In the genomic region with DNA sequence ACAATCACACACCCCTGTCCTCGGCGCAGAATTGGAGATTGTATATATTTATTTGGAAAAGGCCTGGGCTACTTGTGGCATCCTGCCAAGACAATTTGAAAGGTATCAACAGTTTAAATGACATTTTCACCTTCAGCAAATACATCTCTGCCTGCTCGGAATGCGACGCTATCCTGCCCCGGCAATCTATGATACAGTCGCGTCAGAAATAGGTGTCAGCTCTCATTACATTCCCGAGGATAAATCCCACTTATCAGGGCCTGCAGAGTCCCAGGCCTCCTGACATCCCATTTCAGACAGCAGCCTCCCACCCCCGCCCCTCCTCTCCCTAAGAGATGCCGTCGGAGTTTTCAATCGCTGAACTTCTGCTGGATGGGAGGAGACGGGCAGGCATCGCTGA, we compare ENCODE assay signal across 20 cellular contexts.
"Had no signal": no experiment of that assay in that cellular context is flagged by ENCODE, and none has a peak within 500 bp of the region (broad histone marks: within the 10 kb centered on the region; RNA-seq: fewer than 3 reads in every experiment).

No MANE protein-coding gene starts in this region.

- H3K36me3 ChIP-seq: gastrocnemius medialis, ovary, thyroid gland, vagina had no signal

- DNase-seq: dorsolateral prefrontal cortex; effector CD4-positive, alpha-beta T cell; foreskin fibroblast; gastrocnemius medialis; head of caudate nucleus; kidney; natural killer cell; ovary; retina; small intestine; stimulated activated CD4-positive, alpha-beta T cell treated with anti-CD3 and anti-CD28 coated beads, Interleukin-12 subunit alpha, Interleukin-12 subunit beta, amount 100 ng/mL, for 4 hours; stimulated activated CD4-positive, alpha-beta T cell treated with anti-CD3 and anti-CD28 coated beads, Interleukin-1b, Interleukin-23, amount 100 ng/mL, for 48 hours; stimulated activated CD4-positive, alpha-beta T cell treated with anti-CD3 and anti-CD28 coated beads, Interleukin-4, amount 100 ng/mL, for 1 hour; stimulated activated CD8-positive, alpha-beta memory T cell treated with anti-CD3 and anti-CD28 coated beads, Interleukin-4, amount 100 ng/mL, for 48 hours; stimulated activated naive CD4-positive, alpha-beta T cell; stimulated activated naive CD8-positive, alpha-beta T cell treated with anti-CD3 and anti-CD28 coated beads, Interleukin-15, amount 100 ng/mL, for 72 hours; thyroid gland; trophoblast cell had no signal

- H3K4me1 ChIP-seq: gastrocnemius medialis, thyroid gland, vagina had no signal

- H3K9me3 ChIP-seq: ovary, thyroid gland, vagina had no signal

- H3K4me3 ChIP-seq: dorsolateral prefrontal cortex, gastrocnemius medialis, lung, ovary, thyroid gland, vagina had no signal

- H3K27ac ChIP-seq: dorsolateral prefrontal cortex, gastrocnemius medialis, ovary, thyroid gland, vagina had no signal

- H3K27me3 ChIP-seq: ovary, thyroid gland, vagina had no signal
